In the genomic region with DNA sequence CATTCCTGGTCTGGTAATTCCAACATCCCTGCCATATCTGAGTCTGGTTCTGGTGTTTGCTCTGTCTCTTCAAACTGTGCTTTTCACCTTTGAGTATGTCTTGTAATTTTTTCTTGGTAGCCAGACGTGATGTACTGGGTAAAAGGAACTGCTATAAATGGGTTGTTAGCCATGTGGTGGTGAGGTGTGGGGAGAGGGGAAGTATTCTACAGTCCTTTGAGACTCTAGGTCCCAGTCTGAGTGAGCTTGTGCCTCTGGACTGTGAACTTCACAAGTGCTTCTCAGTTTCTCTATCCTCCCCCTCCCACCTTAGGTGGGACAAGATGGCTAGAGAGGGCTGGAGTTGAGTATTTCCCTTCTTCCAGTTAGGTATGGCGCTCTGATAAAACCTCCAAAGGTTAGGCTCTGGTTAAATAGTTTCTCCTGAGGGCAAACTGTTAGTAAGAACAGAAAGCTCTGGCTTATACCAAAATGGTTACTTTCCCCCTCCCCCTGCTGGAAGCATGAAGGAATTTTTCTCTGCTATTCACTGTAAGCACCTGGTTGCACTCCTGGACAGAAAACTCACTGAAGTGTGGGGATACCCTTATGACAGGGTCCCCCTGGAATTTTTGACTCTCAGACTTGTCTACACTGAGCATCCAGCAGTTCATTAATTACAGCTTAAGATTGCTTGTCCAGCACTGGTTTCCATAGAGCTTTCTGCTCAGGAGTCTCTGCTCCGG, we compare ENCODE assay signal across 10 cellular contexts.
DNase-seq lines count a peak whose midpoint lies in the region; ATAC-seq, FAIRE-seq and TF ChIP-seq lines count a peak whose summit lies in the region.
"Had no signal": no experiment of that assay in that cellular context is flagged by ENCODE, and none has a peak within 500 bp of the region (broad histone marks: within the 10 kb centered on the region; RNA-seq: fewer than 3 reads in every experiment).

No MANE protein-coding gene starts in this region.

- H3K9me3 Mint-ChIP-seq in neural progenitor cell, result peaks cover 9% of the 10 kb centered on the region

- H3K4me3 ChIP-seq in K562, result no peak overlapping the region
- no peak overlapping the region for H3K4me3 ChIP-seq in neural progenitor cell

- H3K4me1 Mint-ChIP-seq in neural progenitor cell, result peaks cover 15% of the 10 kb centered on the region

- ATAC-seq in HG03442 (IDR thresholded peaks at IDR 0.05; ENCODE audit: unreplicated experiment), result peak; percentile 31
- ATAC-seq in K562, result peak; percentile 70
- ATAC-seq: naive thymus-derived CD8-positive, alpha-beta T cell had no signal

- TF ChIP-seq CTCF in K562 (IDR thresholded peaks at IDR 0.05 in 2 of 3, conservative IDR thresholded peaks at IDR 0.05 in 1 of 3; ENCODE audit: insufficient read depth in 2 of 3, low read depth in 1 of 3, low read length in 3 of 3) (peak; percentile 43 to 54 (median 48); a peak in 4 of 6 replicates), neural progenitor cell (IDR thresholded peaks at IDR 0.05) (peak; percentile 44)

- no peak overlapping the region for H3K27ac ChIP-seq in K562 (ENCODE audit: extremely low read depth, low read depth, low read length)
- no peak overlapping the region for H3K27ac ChIP-seq in neural progenitor cell

- H3K9ac ChIP-seq in K562 (ENCODE audit: insufficient read depth in 1 of 2, low read depth in 2 of 2, low read length in 2 of 2), result no peak overlapping the region
- H3K9ac ChIP-seq in neural progenitor cell, result no peak overlapping the region

- no peak overlapping the region for H2AFZ ChIP-seq in K562 (ENCODE audit: low read depth, low read length)
- H2AFZ ChIP-seq in neural progenitor cell (replicated peaks), result no peak overlapping the region

- H3K9me1 ChIP-seq in K562 (ENCODE audit: control insufficient read depth, insufficient read depth, low read length), result no peaks in the 10 kb centered on the region

- WGBS in K562 (ENCODE audit: insufficient coverage, low coverage, missing lambda C conversion rate), result 15% methylated on average over 3 of the region's 3 CpGs

- CTCF ChIA-PET in K562 (lab: Yijun Ruan, JAX; ENCODE audit: low intra/inter-chr PET ratio), result interaction anchor here (0.6 kb wide), 1 partner anchor 210 kb away, joined by 3 read pairs; no protein-coding TSS in a partner anchor

- H3K4me1 ChIP-seq in K562 (replicated peaks in 1 of 2; ENCODE audit: control insufficient read depth in 2 of 2, insufficient read depth in 2 of 2, low read length in 2 of 2), result peaks cover 0 to 9% of the 10 kb centered on the region in 2 experiments; a peak in 4 of 5 replicates
- peaks cover 16% of the 10 kb centered on the region for H3K4me1 ChIP-seq in neural progenitor cell

- no peaks in the 10 kb centered on the region for H3K79me2 ChIP-seq in K562 (ENCODE audit: control insufficient read depth, insufficient read depth, low read length)
- no peaks in the 10 kb centered on the region for H3K79me2 ChIP-seq in neural progenitor cell (ENCODE audit: low read depth)

- peak; percentile 80 for FAIRE-seq in K562 (lab: Jason Lieb, UNC)
- FAIRE-seq: endometrium had no signal

- H3K4me3 Mint-ChIP-seq in neural progenitor cell, result no peak overlapping the region
- H3K4me3 Mint-ChIP-seq: naive thymus-derived CD8-positive, alpha-beta T cell had no signal

- TF ChIP-seq RAD21 in K562 (CRISPR knock-in tag; conservative IDR thresholded peaks at IDR 0.05 in 1 of 2, IDR thresholded peaks at IDR 0.05 in 1 of 2), result peak in 1 of 2 experiments; percentile 47; a peak in 2 of 4 replicates

- no peak for TF ChIP-seq POLR2A in K562 (conservative IDR thresholded peaks at IDR 0.05)

- peaks cover 6% of the 10 kb centered on the region for H3K27me3 Mint-ChIP-seq in neural progenitor cell (ENCODE audit: insufficient read depth, low read depth)
- H3K27me3 Mint-ChIP-seq: naive thymus-derived CD8-positive, alpha-beta T cell had no signal

- H3K27me3 ChIP-seq in K562 (ENCODE audit: control insufficient read depth in 2 of 2, insufficient read depth in 2 of 2, low read length in 2 of 2), result peaks cover 13 to 49% of the 10 kb centered on the region in 2 experiments; a peak in 3 of 5 replicates
- no peaks in the 10 kb centered on the region for H3K27me3 ChIP-seq in neural progenitor cell

- in situ Hi-C loops in K562 (cut with MboI), result loop anchor here (25.0 kb wide), 1 partner anchor 242 kb away; the partner anchor contains the start of gene TANC2

- POLR2A ChIA-PET in K562 (lab: Yijun Ruan, JAX), result interaction anchor here (1.1 kb wide), 1 partner anchor 10 kb away, joined by 5 read pairs; no protein-coding TSS in a partner anchor

- H4K20me1 ChIP-seq in K562 (replicated peaks; ENCODE audit: control insufficient read depth, insufficient read depth, low read length), result no peaks in the 10 kb centered on the region
- H4K20me1 ChIP-seq in neural progenitor cell (ENCODE audit: low read depth), result no peaks in the 10 kb centered on the region

- H3K27ac Mint-ChIP-seq in neural progenitor cell, result no peak overlapping the region

- no peaks in the 10 kb centered on the region for H3K36me3 ChIP-seq in K562 (ENCODE audit: control insufficient read depth, insufficient read depth, low read length)
- no peaks in the 10 kb centered on the region for H3K36me3 ChIP-seq in neural progenitor cell

- BruUV-seq in K562 (replicated peaks; lab: Mats Ljungman, UMichigan), result no TSS peak

- no peak for TF ChIP-seq EP300 in K562 (IDR thresholded peaks at IDR 0.05; ENCODE audit: low read length)

- H3K36me3 Mint-ChIP-seq in neural progenitor cell, result no peaks in the 10 kb centered on the region

- H3K9me3 ChIP-seq in K562 (replicated peaks; ENCODE audit: control insufficient read depth, insufficient read depth, low read depth, low read length) (no peaks in the 10 kb centered on the region), neural progenitor cell (ENCODE audit: low read depth) (no peaks in the 10 kb centered on the region)

- H3F3A ChIP-seq in neural progenitor cell (ENCODE audit: low read depth), result peaks cover 3% of the 10 kb centered on the region

- DNase-seq in EL (peak; percentile 25), K562 (ENCODE audit: extremely low read depth in 1 of 4, low spot score in 3 of 4) (peak; percentile 24 to 46 (median 43)), neural progenitor cell (ENCODE audit: low spot score) (peak; percentile 33), amygdala (lab: John Stamatoyannopoulos, UW) (no peak), NCI-H2107 (lab: John Stamatoyannopoulos, UW) (no peak)
- DNase-seq in stimulated activated CD4-positive, alpha-beta T cell treated with anti-CD3 and anti-CD28 coated beads, Interleukin-12 subunit alpha, Interleukin-12 subunit beta, amount 100 ng/mL, for 4 hours, result no peak
- DNase-seq: naive thymus-derived CD8-positive, alpha-beta T cell; NCI-H774 had no signal

- intact Hi-C loops in K562 (cut with micrococcal nuclease), result loop anchor here (1.0 kb wide), 1 partner anchor 48 kb away; no protein-coding TSS in a partner anchor

- no peak overlapping the region for H3K4me2 ChIP-seq in K562 (ENCODE audit: insufficient read depth, low read length)
- H3K4me2 ChIP-seq in neural progenitor cell, result no peak overlapping the region

TF ChIP-seq in K562, 482 proteins besides CTCF, POLR2A, EP300 and RAD21:
- TF ChIP-seq IFI16 (CRISPR knock-in tag; IDR thresholded peaks at IDR 0.05), result no peak
- TF ChIP-seq, protein P1, sequence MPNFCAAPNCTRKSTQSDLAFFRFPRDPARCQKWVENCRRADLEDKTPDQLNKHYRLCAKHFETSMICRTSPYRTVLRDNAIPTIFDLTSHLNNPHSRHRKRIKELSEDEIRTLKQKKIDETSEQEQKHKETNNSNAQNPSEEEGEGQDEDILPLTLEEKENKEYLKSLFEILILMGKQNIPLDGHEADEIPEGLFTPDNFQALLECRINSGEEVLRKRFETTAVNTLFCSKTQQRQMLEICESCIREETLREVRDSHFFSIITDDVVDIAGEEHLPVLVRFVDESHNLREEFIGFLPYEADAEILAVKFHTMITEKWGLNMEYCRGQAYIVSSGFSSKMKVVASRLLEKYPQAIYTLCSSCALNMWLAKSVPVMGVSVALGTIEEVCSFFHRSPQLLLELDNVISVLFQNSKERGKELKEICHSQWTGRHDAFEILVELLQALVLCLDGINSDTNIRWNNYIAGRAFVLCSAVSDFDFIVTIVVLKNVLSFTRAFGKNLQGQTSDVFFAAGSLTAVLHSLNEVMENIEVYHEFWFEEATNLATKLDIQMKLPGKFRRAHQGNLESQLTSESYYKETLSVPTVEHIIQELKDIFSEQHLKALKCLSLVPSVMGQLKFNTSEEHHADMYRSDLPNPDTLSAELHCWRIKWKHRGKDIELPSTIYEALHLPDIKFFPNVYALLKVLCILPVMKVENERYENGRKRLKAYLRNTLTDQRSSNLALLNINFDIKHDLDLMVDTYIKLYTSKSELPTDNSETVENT (CRISPR knock-in tag; IDR thresholded peaks at IDR 0.05), result no peak
- no peak for TF ChIP-seq ZNF224 (CRISPR knock-in tag; IDR thresholded peaks at IDR 0.05)
- no peak for TF ChIP-seq KLF13 (tag; IDR thresholded peaks at IDR 0.05; ENCODE audit: borderline replicate concordance, low read depth)
- no peak for TF ChIP-seq SMAD2 (IDR thresholded peaks at IDR 0.05; ENCODE audit: low read depth, low read length)
- no peak for TF ChIP-seq RUNX1 (IDR thresholded peaks at IDR 0.05; ENCODE audit: low read depth)
- no peak for TF ChIP-seq ZNF384 (IDR thresholded peaks at IDR 0.05; ENCODE audit: low read depth, low read length)
- no peak for TF ChIP-seq RBM39 (optimal IDR thresholded peaks at IDR 0.05; ENCODE audit: low read depth, low read length)
- TF ChIP-seq ZNF143 (CRISPR knock-in tag; IDR thresholded peaks at IDR 0.05), result no peak
- TF ChIP-seq TAF1 (IDR thresholded peaks at IDR 0.05; ENCODE audit: control insufficient read depth, extremely low read depth, insufficient read depth, low read length, severe bottlenecking), result no peak
- TF ChIP-seq, protein P2, sequence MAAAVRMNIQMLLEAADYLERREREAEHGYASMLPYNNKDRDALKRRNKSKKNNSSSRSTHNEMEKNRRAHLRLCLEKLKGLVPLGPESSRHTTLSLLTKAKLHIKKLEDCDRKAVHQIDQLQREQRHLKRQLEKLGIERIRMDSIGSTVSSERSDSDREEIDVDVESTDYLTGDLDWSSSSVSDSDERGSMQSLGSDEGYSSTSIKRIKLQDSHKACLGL (CRISPR knock-in tag; IDR thresholded peaks at IDR 0.05; ENCODE audit: borderline replicate concordance, poor library complexity, severe bottlenecking), result no peak
TF ChIP-seq in K562: peak in this region for 0.

Comparison
In these comparisons a context has a peak if more than half of its experiments do, and no peak if none do; other contexts are left out.
1. DNase-seq: peak in EL (single experiment), K562 (4 of 4) and neural progenitor cell (single experiment); none in amygdala (0 of 56), NCI-H2107 (single experiment) and stimulated activated CD4-positive, alpha-beta T cell treated with anti-CD3 and anti-CD28 coated beads, Interleukin-12 subunit alpha, Interleukin-12 subunit beta, amount 100 ng/mL, for 4 hours (single experiment).